ENCODE assay signal across 23 cellular contexts in genomic region chr20:32184953-32185603, GRCh38.
"Had no signal": no experiment of that assay in that cellular context is flagged by ENCODE, and none has a peak within 500 bp of the region (broad histone marks: within the 10 kb centered on the region; RNA-seq: fewer than 3 reads in every experiment).

No MANE protein-coding gene starts in this region.

- H3K36me3 ChIP-seq: esophagus squamous epithelium, heart right ventricle, neutrophil, right atrium auricular region, thoracic aorta, upper lobe of left lung had no signal

- DNase-seq: cortex of kidney; effector memory CD8-positive, alpha-beta T cell; erythroblast; esophagus squamous epithelium; foreskin melanocyte; heart right ventricle; hippocampal formation; kidney glomerular epithelial cell; mesenchymal stem cell; mucosa of descending colon; naive B cell; stimulated activated CD4-positive, alpha-beta T cell treated with anti-CD3 and anti-CD28 coated beads, Interleukin-2, amount 100 ng/mL, for 24 hours; stimulated activated CD4-positive, alpha-beta T cell treated with anti-CD3 and anti-CD28 coated beads, Interleukin-4, amount 100 ng/mL, for 24 hours; upper lobe of left lung had no signal

- H3K27me3 ChIP-seq: esophagus squamous epithelium, heart right ventricle, right atrium auricular region, tibial nerve, upper lobe of left lung had no signal

- H3K27ac ChIP-seq: esophagus squamous epithelium, heart right ventricle, neutrophil, parathyroid adenoma, right atrium auricular region, thoracic aorta, tibial nerve, upper lobe of left lung had no signal

- H3K4me3 ChIP-seq: esophagus squamous epithelium, heart right ventricle, mucosa of descending colon, right atrium auricular region, thoracic aorta, tibial nerve, upper lobe of left lung had no signal

- ATAC-seq: effector memory CD8-positive, alpha-beta T cell; heart right ventricle; left lobe of liver; mucosa of descending colon; natural killer cell treated with Interleukin-12 subunit alpha and Interleukin-12 subunit beta and Interleukin-15 and Interleukin-18, amount 100 ng/mL, for 72 hours; sciatic nerve; stimulated activated memory B cell treated with anti-CD40 and anti-IgM and Interleukin-4, amounts not matched to agents 10 μg/mL and 1 μg/mL and 100 μg/mL, for 72 hours had no signal

- H3K9me3 ChIP-seq: esophagus squamous epithelium, heart right ventricle, mucosa of descending colon, neutrophil, right atrium auricular region, thoracic aorta, tibial nerve, upper lobe of left lung had no signal
